Comparison of ENCODE assay signal across 1 cellular context in genomic region chr14:102317564-102318248, GRCh38.
TF ChIP-seq lines count a peak whose summit lies in the region.

No MANE protein-coding gene starts in this region.

TF ChIP-seq in HepG2, 621 proteins besides CTCF, POLR2A, EP300 and RAD21 (continued from another document and continues in another):
- TF ChIP-seq, protein P1, sequence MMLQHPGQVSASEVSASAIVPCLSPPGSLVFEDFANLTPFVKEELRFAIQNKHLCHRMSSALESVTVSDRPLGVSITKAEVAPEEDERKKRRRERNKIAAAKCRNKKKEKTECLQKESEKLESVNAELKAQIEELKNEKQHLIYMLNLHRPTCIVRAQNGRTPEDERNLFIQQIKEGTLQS (CRISPR knock-in tag; IDR thresholded peaks at IDR 0.05), result no peak
- no peak for TF ChIP-seq ZNF792 (CRISPR knock-in tag; IDR thresholded peaks at IDR 0.05)
- TF ChIP-seq, protein P2, sequence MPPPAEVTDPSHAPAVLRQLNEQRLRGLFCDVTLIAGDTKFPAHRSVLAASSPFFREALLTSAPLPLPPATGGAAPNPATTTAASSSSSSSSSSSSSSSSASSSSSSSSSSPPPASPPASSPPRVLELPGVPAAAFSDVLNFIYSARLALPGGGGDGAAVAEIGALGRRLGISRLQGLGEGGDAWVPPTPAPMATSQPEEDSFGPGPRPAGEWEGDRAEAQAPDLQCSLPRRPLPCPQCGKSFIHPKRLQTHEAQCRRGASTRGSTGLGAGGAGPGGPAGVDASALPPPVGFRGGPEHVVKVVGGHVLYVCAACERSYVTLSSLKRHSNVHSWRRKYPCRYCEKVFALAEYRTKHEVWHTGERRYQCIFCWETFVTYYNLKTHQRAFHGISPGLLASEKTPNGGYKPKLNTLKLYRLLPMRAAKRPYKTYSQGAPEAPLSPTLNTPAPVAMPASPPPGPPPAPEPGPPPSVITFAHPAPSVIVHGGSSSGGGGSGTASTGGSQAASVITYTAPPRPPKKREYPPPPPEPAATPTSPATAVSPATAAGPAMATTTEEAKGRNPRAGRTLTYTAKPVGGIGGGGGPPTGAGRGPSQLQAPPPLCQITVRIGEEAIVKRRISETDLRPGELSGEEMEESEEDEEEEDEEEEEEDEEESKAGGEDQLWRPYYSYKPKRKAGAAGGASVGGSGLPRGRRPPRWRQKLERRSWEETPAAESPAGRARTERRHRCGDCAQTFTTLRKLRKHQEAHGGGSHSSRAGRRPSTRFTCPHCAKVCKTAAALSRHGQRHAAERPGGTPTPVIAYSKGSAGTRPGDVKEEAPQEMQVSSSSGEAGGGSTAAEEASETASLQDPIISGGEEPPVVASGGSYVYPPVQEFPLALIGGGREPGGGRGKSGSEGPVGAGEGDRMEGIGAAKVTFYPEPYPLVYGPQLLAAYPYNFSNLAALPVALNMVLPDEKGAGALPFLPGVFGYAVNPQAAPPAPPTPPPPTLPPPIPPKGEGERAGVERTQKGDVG (CRISPR knock-in tag; IDR thresholded peaks at IDR 0.05; ENCODE audit: borderline replicate concordance), result no peak
- TF ChIP-seq ZNF550 (CRISPR knock-in tag; IDR thresholded peaks at IDR 0.05; ENCODE audit: borderline replicate concordance), result no peak
- no peak; the same call in 1 of the 2 replicates for TF ChIP-seq ZNF891 (CRISPR knock-in tag; IDR thresholded peaks at IDR 0.05)
- TF ChIP-seq, protein P3, sequence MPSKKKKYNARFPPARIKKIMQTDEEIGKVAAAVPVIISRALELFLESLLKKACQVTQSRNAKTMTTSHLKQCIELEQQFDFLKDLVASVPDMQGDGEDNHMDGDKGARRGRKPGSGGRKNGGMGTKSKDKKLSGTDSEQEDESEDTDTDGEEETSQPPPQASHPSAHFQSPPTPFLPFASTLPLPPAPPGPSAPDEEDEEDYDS (CRISPR knock-in tag; IDR thresholded peaks at IDR 0.05), result no peak
- TF ChIP-seq ZNF18 (CRISPR knock-in tag; IDR thresholded peaks at IDR 0.05; ENCODE audit: insufficient replicate concordance), result peak; percentile 13
- TF ChIP-seq ZNF350 (CRISPR knock-in tag; IDR thresholded peaks at IDR 0.05; ENCODE audit: borderline replicate concordance, low read depth), result no peak
- TF ChIP-seq KLF12 (CRISPR knock-in tag; IDR thresholded peaks at IDR 0.05; ENCODE audit: borderline replicate concordance), result no peak
- no peak for TF ChIP-seq ZNF136 (CRISPR knock-in tag; IDR thresholded peaks at IDR 0.05; ENCODE audit: low read depth)
- no peak for TF ChIP-seq SOX5 (CRISPR knock-in tag; IDR thresholded peaks at IDR 0.05; ENCODE audit: borderline replicate concordance)
- no peak for TF ChIP-seq ZNF724P (CRISPR knock-in tag; IDR thresholded peaks at IDR 0.05; ENCODE audit: borderline replicate concordance)
- TF ChIP-seq CHCHD3 (CRISPR knock-in tag; IDR thresholded peaks at IDR 0.05), result no peak
- no peak for TF ChIP-seq ZNF263 (CRISPR knock-in tag; IDR thresholded peaks at IDR 0.05)
- TF ChIP-seq NCOR1 (IDR thresholded peaks at IDR 0.05; ENCODE audit: borderline replicate concordance, low read length), result no peak
- no peak for TF ChIP-seq PCBP1 (IDR thresholded peaks at IDR 0.05; ENCODE audit: borderline replicate concordance, low read depth, low read length)
- no peak for TF ChIP-seq ZNF567 (CRISPR knock-in tag; IDR thresholded peaks at IDR 0.05; ENCODE audit: borderline replicate concordance)
- TF ChIP-seq, protein P4, sequence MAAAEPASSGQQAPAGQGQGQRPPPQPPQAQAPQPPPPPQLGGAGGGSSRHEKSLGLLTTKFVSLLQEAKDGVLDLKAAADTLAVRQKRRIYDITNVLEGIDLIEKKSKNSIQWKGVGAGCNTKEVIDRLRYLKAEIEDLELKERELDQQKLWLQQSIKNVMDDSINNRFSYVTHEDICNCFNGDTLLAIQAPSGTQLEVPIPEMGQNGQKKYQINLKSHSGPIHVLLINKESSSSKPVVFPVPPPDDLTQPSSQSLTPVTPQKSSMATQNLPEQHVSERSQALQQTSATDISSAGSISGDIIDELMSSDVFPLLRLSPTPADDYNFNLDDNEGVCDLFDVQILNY (CRISPR knock-in tag; conservative IDR thresholded peaks at IDR 0.05), result no peak
- TF ChIP-seq, protein P5, sequence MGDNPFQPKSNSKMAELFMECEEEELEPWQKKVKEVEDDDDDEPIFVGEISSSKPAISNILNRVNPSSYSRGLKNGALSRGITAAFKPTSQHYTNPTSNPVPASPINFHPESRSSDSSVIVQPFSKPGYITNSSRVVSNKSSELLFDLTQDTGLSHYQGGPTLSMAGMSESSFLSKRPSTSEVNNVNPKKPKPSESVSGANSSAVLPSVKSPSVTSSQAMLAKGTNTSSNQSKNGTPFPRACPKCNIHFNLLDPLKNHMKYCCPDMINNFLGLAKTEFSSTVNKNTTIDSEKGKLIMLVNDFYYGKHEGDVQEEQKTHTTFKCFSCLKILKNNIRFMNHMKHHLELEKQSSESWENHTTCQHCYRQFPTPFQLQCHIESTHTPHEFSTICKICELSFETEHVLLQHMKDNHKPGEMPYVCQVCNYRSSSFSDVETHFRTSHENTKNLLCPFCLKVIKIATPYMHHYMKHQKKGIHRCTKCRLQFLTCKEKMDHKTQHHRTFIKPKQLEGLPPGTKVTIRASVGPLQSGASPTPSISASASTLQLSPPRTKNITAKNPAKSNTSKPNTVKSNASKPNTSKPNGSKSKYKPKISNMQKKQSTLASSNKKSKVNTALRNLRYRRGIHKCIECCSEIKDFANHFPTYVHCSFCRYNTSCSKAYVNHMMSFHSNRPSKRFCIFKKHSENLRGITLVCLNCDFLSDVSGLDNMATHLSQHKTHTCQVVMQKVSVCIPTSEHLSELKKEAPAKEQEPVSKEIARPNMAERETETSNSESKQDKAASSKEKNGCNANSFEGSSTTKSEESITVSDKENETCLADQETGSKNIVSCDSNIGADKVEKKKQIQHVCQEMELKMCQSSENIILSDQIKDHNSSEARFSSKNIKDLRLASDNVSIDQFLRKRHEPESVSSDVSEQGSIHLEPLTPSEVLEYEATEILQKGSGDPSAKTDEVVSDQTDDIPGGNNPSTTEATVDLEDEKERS (CRISPR knock-in tag; IDR thresholded peaks at IDR 0.05), result no peak
- TF ChIP-seq ARHGAP35 (CRISPR knock-in tag; IDR thresholded peaks at IDR 0.05; ENCODE audit: borderline replicate concordance), result no peak
- no peak for TF ChIP-seq SIN3A (IDR thresholded peaks at IDR 0.05; ENCODE audit: borderline replicate concordance, low read depth, low read length)
- TF ChIP-seq NFKB2 (CRISPR knock-in tag; IDR thresholded peaks at IDR 0.05; ENCODE audit: borderline replicate concordance), result no peak
- no peak; a peak in 1 of 4 replicates for TF ChIP-seq HMGXB4 (CRISPR knock-in tag; IDR thresholded peaks at IDR 0.05; ENCODE audit: borderline replicate concordance in 1 of 2, low read depth in 1 of 2)
- no peak for TF ChIP-seq ATF6 (CRISPR knock-in tag; conservative IDR thresholded peaks at IDR 0.05)
- no peak for TF ChIP-seq ZNF260 (CRISPR knock-in tag; IDR thresholded peaks at IDR 0.05; ENCODE audit: borderline replicate concordance, low read depth)
- TF ChIP-seq ZNF207 (IDR thresholded peaks at IDR 0.05; ENCODE audit: borderline replicate concordance), result no peak
- TF ChIP-seq ATF7 (IDR thresholded peaks at IDR 0.05), result no peak
- no peak for TF ChIP-seq ATF7 (CRISPR knock-in tag; IDR thresholded peaks at IDR 0.05)
- TF ChIP-seq NPAS2 (CRISPR knock-in tag; IDR thresholded peaks at IDR 0.05; ENCODE audit: borderline replicate concordance), result no peak
- no peak for TF ChIP-seq SETDB1 (CRISPR knock-in tag; IDR thresholded peaks at IDR 0.05; ENCODE audit: borderline replicate concordance)
- no peak for TF ChIP-seq ZNF34 (CRISPR knock-in tag; IDR thresholded peaks at IDR 0.05; ENCODE audit: borderline replicate concordance)
- TF ChIP-seq, protein P6, sequence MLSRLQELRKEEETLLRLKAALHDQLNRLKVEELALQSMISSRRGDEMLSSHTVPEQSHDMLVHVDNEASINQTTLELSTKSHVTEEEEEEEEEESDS (CRISPR knock-in tag; IDR thresholded peaks at IDR 0.05; ENCODE audit: borderline replicate concordance), result no peak
- TF ChIP-seq CEBPB (IDR thresholded peaks at IDR 0.05; ENCODE audit: borderline replicate concordance, low read depth, low read length), result no peak
- no peak for TF ChIP-seq ZNF652 (CRISPR knock-in tag; IDR thresholded peaks at IDR 0.05; ENCODE audit: borderline replicate concordance, low read depth)
- no peak for TF ChIP-seq NKX3-1 (CRISPR knock-in tag; IDR thresholded peaks at IDR 0.05)
- TF ChIP-seq KDM6A (CRISPR knock-in tag; IDR thresholded peaks at IDR 0.05; ENCODE audit: low read depth), result no peak
- TF ChIP-seq ZNF33A (CRISPR knock-in tag; IDR thresholded peaks at IDR 0.05; ENCODE audit: borderline replicate concordance), result no peak
- no peak for TF ChIP-seq ZNF326 (CRISPR knock-in tag; IDR thresholded peaks at IDR 0.05; ENCODE audit: borderline replicate concordance)
- no peak for TF ChIP-seq WIZ (CRISPR knock-in tag; IDR thresholded peaks at IDR 0.05)
- TF ChIP-seq ZMAT3 (CRISPR knock-in tag; conservative IDR thresholded peaks at IDR 0.05), result 0 out of 2 replicates have a peak, but pooled peaks have one; percentile 24
- TF ChIP-seq ZNF598 (CRISPR knock-in tag; IDR thresholded peaks at IDR 0.05; ENCODE audit: borderline replicate concordance), result no peak
- TF ChIP-seq POLR2AphosphoS5 (IDR thresholded peaks at IDR 0.05; ENCODE audit: low read depth, low read length), result no peak
- TF ChIP-seq KAT7 (CRISPR knock-in tag; IDR thresholded peaks at IDR 0.05; ENCODE audit: borderline replicate concordance), result no peak
- TF ChIP-seq ZNF879 (CRISPR knock-in tag; IDR thresholded peaks at IDR 0.05), result no peak
- no peak for TF ChIP-seq FOXC1 (CRISPR knock-in tag; IDR thresholded peaks at IDR 0.05; ENCODE audit: borderline replicate concordance)
- no peak for TF ChIP-seq MYPOP (CRISPR knock-in tag; IDR thresholded peaks at IDR 0.05)
- 0 out of 2 replicates have a peak, but pooled peaks have one; percentile 22 for TF ChIP-seq LBX2 (CRISPR knock-in tag; IDR thresholded peaks at IDR 0.05; ENCODE audit: borderline replicate concordance)
- TF ChIP-seq, protein P7, sequence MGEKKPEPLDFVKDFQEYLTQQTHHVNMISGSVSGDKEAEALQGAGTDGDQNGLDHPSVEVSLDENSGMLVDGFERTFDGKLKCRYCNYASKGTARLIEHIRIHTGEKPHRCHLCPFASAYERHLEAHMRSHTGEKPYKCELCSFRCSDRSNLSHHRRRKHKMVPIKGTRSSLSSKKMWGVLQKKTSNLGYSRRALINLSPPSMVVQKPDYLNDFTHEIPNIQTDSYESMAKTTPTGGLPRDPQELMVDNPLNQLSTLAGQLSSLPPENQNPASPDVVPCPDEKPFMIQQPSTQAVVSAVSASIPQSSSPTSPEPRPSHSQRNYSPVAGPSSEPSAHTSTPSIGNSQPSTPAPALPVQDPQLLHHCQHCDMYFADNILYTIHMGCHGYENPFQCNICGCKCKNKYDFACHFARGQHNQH (CRISPR knock-in tag; IDR thresholded peaks at IDR 0.05), result no peak
- TF ChIP-seq PLSCR1 (CRISPR knock-in tag; IDR thresholded peaks at IDR 0.05; ENCODE audit: borderline replicate concordance), result no peak
- no peak for TF ChIP-seq ZNF782 (CRISPR knock-in tag; IDR thresholded peaks at IDR 0.05; ENCODE audit: borderline replicate concordance)
- TF ChIP-seq TARDBP (CRISPR knock-in tag; IDR thresholded peaks at IDR 0.05), result no peak
